Comparison of ENCODE assay signal across 14 cellular contexts in genomic region chr12:119207161-119207560, GRCh38. TPM values are rescaled to one million over a fixed set of nuclear protein-coding genes. Genes with fewer than 3 reads are reported as not detected.
DNase-seq lines count a peak whose midpoint lies in the region; ATAC-seq and TF ChIP-seq lines count a peak whose summit lies in the region.
"Had no signal": no experiment of that assay in that cellular context is flagged by ENCODE, and none has a peak within 500 bp of the region (broad histone marks: within the 10 kb centered on the region; RNA-seq: fewer than 3 reads in every experiment).

No MANE protein-coding gene starts in this region.

- H3K27me3 ChIP-seq in heart right ventricle = no peaks in the 10 kb centered on the region
- H3K27me3 ChIP-seq in muscle layer of colon (ENCODE audit: control insufficient read depth in 1 of 2, insufficient read depth in 2 of 2, low read length in 2 of 2) = no peaks in the 10 kb centered on the region
- H3K27me3 ChIP-seq: MG63 had no signal

- DNase-seq in heart right ventricle (no peak), Right ventricle myocardium superior (no peak), caudate nucleus (lab: John Stamatoyannopoulos, UW) (no peak), nucleus accumbens (lab: John Stamatoyannopoulos, UW) (no peak)
- DNase-seq in effector CD4-positive, alpha-beta T cell = no peak
- DNase-seq: AML-193, Caco-2, MG63, NCI-H1092 treated with DMSO at 0.1 percent for 48 hours, NCI-H187, NCI-H524, OCI-M1 had no signal

- H3K27ac ChIP-seq in heart right ventricle (peak overlapping the region in 6 of 10 donors; percentile 21 to 83 (median 38)), caudate nucleus (ENCODE audit: low read depth, low read length) (peak overlapping the region; percentile 77), muscle layer of colon (ENCODE audit: low read depth, low read length) (peak overlapping the region; percentile 74)

- no peaks in the 10 kb centered on the region for H3K9me3 ChIP-seq in heart right ventricle
- no peaks in the 10 kb centered on the region for H3K9me3 ChIP-seq in muscle layer of colon (ENCODE audit: low read length)
- H3K9me3 ChIP-seq: Caco-2, MG63 had no signal

- H3K4me1 ChIP-seq in heart right ventricle (peaks cover 5 to 65% (median 33%) of the 10 kb centered on the region in 9 donors), muscle layer of colon (ENCODE audit: insufficient read depth, low read length) (peaks cover 61% of the 10 kb centered on the region)

- H3K9ac ChIP-seq in muscle layer of colon (ENCODE audit: low read length) = no peak overlapping the region

- TF ChIP-seq CTCF in heart right ventricle (IDR thresholded peaks at IDR 0.05) = no peak

- ATAC-seq in heart right ventricle (no peak), Right ventricle myocardium superior (ENCODE audit: poor library complexity) (no peak), HG02610 (IDR thresholded peaks at IDR 0.05; ENCODE audit: unreplicated experiment) (no peak)

- H3K36me3 ChIP-seq in heart right ventricle (no peaks in the 10 kb centered on the region), muscle layer of colon (ENCODE audit: insufficient read depth, low read length) (no peaks in the 10 kb centered on the region)
- H3K36me3 ChIP-seq: MG63 had no signal

- intact Hi-C loops in heart right ventricle (cut with DNase I) (loop anchor here in 2 of 10 donors (10.0 kb wide), 2 partner anchors 168 to 208 kb away; no protein-coding TSS in a partner anchor), Right ventricle myocardium superior (cut with DNase I) (no loop called here)

- 86% methylated on average over 2 of the region's 2 CpGs for WGBS in heart right ventricle, 2 donors

- no peak overlapping the region for H3K4me3 ChIP-seq in heart right ventricle
- no peak overlapping the region for H3K4me3 ChIP-seq in muscle layer of colon (ENCODE audit: low read depth in 1 of 2, low read length in 2 of 2)
- H3K4me3 ChIP-seq: MG63 had no signal

RNA-seq across cellular contexts. Expression of gene HSPB8, which starts 28.4 kb away (rescaled TPM):
- total RNA-seq in heart right ventricle (100 to 1,000 TPM; 421 to 720 (median 568) TPM), Right ventricle myocardium superior (529 TPM)
- polyA plus RNA-seq in heart right ventricle = 100 to 1,000 TPM; 250 to 442 TPM
